Comparison of ENCODE assay signal across 18 cellular contexts in genomic region chr14:35964736-35965135, GRCh38.
DNase-seq lines count a peak whose midpoint lies in the region; ATAC-seq and TF ChIP-seq lines count a peak whose summit lies in the region.
"Had no signal": no experiment of that assay in that cellular context is flagged by ENCODE, and none has a peak within 500 bp of the region (broad histone marks: within the 10 kb centered on the region; RNA-seq: fewer than 3 reads in every experiment).

No MANE protein-coding gene starts in this region.

- H3K23ac ChIP-seq in mesendoderm (ENCODE audit: low read length): no peak overlapping the region

- no peak overlapping the region for H3K9ac ChIP-seq in mesendoderm (ENCODE audit: low read length)
- H3K9ac ChIP-seq: GM23248 had no signal

- no peak overlapping the region for H2BK5ac ChIP-seq in mesendoderm (ENCODE audit: low read length)

- H4K8ac ChIP-seq in mesendoderm (ENCODE audit: low read depth, low read length): no peak overlapping the region

- no peak overlapping the region for H4K5ac ChIP-seq in mesendoderm (ENCODE audit: low read length)

- H3K4ac ChIP-seq in mesendoderm (ENCODE audit: low read depth, low read length): no peak overlapping the region

- no CpG with 5 or more reads among the region's 6 CpGs for WGBS in mesendoderm (ENCODE audit: extremely low coverage, insufficient coverage, low lambda C conversion rate)

- H3K56ac ChIP-seq in mesendoderm (ENCODE audit: low read length): no peak overlapping the region

- intact Hi-C loops in dorsolateral prefrontal cortex (cut with DNase I): loop anchor here in 1 of 2 donors (10.0 kb wide), 1 partner anchor 60 kb away; no protein-coding TSS in a partner anchor

- H3K36me3 ChIP-seq in mesendoderm (ENCODE audit: control insufficient read depth, insufficient read depth, low read length) (no peaks in the 10 kb centered on the region), brain microvascular endothelial cell (replicated peaks) (no peaks in the 10 kb centered on the region)
- H3K36me3 ChIP-seq: BE2C had no signal

- H2BK120ac ChIP-seq in mesendoderm (ENCODE audit: low read depth, low read length): no peak overlapping the region

- H3K4me3 ChIP-seq in dorsolateral prefrontal cortex (peak overlapping the region in 15 of 59 donors; percentile 4 to 37 (median 20)), mesendoderm (ENCODE audit: low read length) (no peak overlapping the region), brain microvascular endothelial cell (ENCODE audit: low read depth, low read length) (no peak overlapping the region)
- H3K4me3 ChIP-seq: GM23248 had no signal

- peak overlapping the region; percentile 53 to 97 (median 88) for H3K27ac ChIP-seq in dorsolateral prefrontal cortex
- no peak overlapping the region for H3K27ac ChIP-seq in mesendoderm (ENCODE audit: low read depth, low read length)
- peak overlapping the region; percentile 82 for H3K27ac ChIP-seq in substantia nigra (ENCODE audit: low read depth, low read length, poor library complexity, severe bottlenecking)
- no peak overlapping the region for H3K27ac ChIP-seq in brain microvascular endothelial cell
- H3K27ac ChIP-seq: GM23248 had no signal

- no peak overlapping the region for H3K4me2 ChIP-seq in mesendoderm (ENCODE audit: low read length)

- no peaks in the 10 kb centered on the region for H3K79me2 ChIP-seq in mesendoderm (ENCODE audit: control insufficient read depth, insufficient read depth, low read length)

- H3K18ac ChIP-seq in mesendoderm (ENCODE audit: low read length): no peak overlapping the region

- no peak overlapping the region for H2BK15ac ChIP-seq in mesendoderm (replicated peaks; ENCODE audit: low read depth)

- ATAC-seq in HG03432 (IDR thresholded peaks at IDR 0.05; ENCODE audit: unreplicated experiment): no peak

- H3K4me1 ChIP-seq in mesendoderm (ENCODE audit: control insufficient read depth, low read depth, low read length): no peaks in the 10 kb centered on the region
- H3K4me1 ChIP-seq: BE2C had no signal

- peak; percentile 21 for DNase-seq in NCI-H226
- DNase-seq in dorsolateral prefrontal cortex: no peak
- peak; percentile 68 for DNase-seq in mesendoderm
- no peak for DNase-seq in substantia nigra (lab: John Stamatoyannopoulos, UW)
- no peak for DNase-seq in brain microvascular endothelial cell
- no peak for DNase-seq in islet precursor cell
- no peak for DNase-seq in T1000 (lab: John Stamatoyannopoulos, UW)
- DNase-seq: BE2C, EL, GM23248, HCEC 1CT, KBM-7, NCI-H1436 treated with DMSO at 0.1 percent for 48 hours, NCI-H1930, NCI-H2171, NCI-H524 treated with DMSO at 0.1 percent for 48 hours, Right ventricle myocardium superior had no signal

- H2AK5ac ChIP-seq in mesendoderm (ENCODE audit: low read length): no peak overlapping the region

- TF ChIP-seq CTCF in dorsolateral prefrontal cortex (IDR thresholded peaks at IDR 0.05 in 54 of 56, conservative IDR thresholded peaks at IDR 0.05 in 2 of 56; ENCODE audit: low read depth in 1 of 56, partially characterized antibody in 56 of 56): no peak
- no peak for TF ChIP-seq CTCF in brain microvascular endothelial cell (IDR thresholded peaks at IDR 0.05; ENCODE audit: low read depth, low read length, missing control alignments)

- in situ Hi-C loops in brain microvascular endothelial cell (cut with HindIII; ENCODE audit: low pct_ligation_motif_present, low sequenced_read_pairs): no loop called here

- H3K27me3 ChIP-seq in dorsolateral prefrontal cortex (no peaks in the 10 kb centered on the region), mesendoderm (ENCODE audit: insufficient read depth, low read length, poor library complexity) (no peaks in the 10 kb centered on the region), brain microvascular endothelial cell (replicated peaks) (no peaks in the 10 kb centered on the region)
- H3K27me3 ChIP-seq: BE2C had no signal

- no peaks in the 10 kb centered on the region for H3K79me1 ChIP-seq in mesendoderm (ENCODE audit: low read length)

Comparison
In these comparisons a context has a peak if more than half of its experiments do, and no peak if none do; other contexts are left out.
1. DNase-seq: peak in NCI-H226 (single experiment) and mesendoderm (single experiment); none in dorsolateral prefrontal cortex (0 of 10), substantia nigra (0 of 49), brain microvascular endothelial cell (single experiment), islet precursor cell (single experiment) and T1000 (single experiment).
2. H3K27ac ChIP-seq: peak in dorsolateral prefrontal cortex (59 of 59) and substantia nigra (single experiment); none in mesendoderm (single experiment) and brain microvascular endothelial cell (single experiment).